ENCODE assay signal across 25 cellular contexts in the genomic region with DNA sequence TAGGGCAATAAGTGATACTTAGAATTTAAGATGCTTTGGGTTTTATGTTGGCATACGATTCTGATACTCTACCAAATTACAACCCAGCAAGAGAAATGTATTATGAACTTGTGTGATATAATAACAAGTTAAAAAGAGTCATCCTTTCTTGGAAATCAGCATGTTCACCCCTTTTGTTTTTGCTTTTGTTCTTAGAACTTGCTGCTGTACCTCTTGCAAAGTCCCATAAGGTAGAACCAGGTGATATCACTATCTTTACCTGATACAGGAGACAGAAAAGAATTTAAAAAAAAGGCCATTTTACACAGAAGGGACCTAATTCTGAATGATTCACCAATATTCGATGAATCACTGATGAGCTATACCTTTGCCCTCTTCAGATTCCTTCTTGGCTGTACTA.
"Had no signal": no experiment of that assay in that cellular context is flagged by ENCODE, and none has a peak within 500 bp of the region (broad histone marks: within the 10 kb centered on the region; RNA-seq: fewer than 3 reads in every experiment).

No MANE protein-coding gene starts in this region.

- H3K4me1 ChIP-seq: colonic mucosa, esophagus squamous epithelium, gastroesophageal sphincter, heart left ventricle, left lung, lower lobe of right lung had no signal

- DNase-seq: colonic mucosa; cortex of kidney; effector CD8-positive, alpha-beta T cell; effector memory CD8-positive, alpha-beta T cell; endodermal cell; erythroblast; esophagus squamous epithelium; foreskin fibroblast; heart left ventricle; hypothalamus; immature natural killer cell; islet precursor cell; kidney; kidney glomerular epithelial cell; left cardiac atrium; left lung; left ventricle myocardium superior; lower lobe of right lung; mesenchymal stem cell; mucosa of descending colon; naive thymus-derived CD4-positive, alpha-beta T cell had no signal

- ATAC-seq: effector memory CD8-positive, alpha-beta T cell; esophagus mucosa; gastroesophageal sphincter; heart left ventricle; left cardiac atrium; left lung; left ventricle myocardium superior; lower lobe of right lung; mucosa of descending colon; naive thymus-derived CD4-positive, alpha-beta T cell had no signal

- H3K27me3 ChIP-seq: colonic mucosa, esophagus squamous epithelium, gastroesophageal sphincter, heart left ventricle, hepatocyte, left lung had no signal

- H3K27ac ChIP-seq: colonic mucosa, epithelial cell of prostate, esophagus squamous epithelium, gastroesophageal sphincter, heart left ventricle, hepatocyte, left lung, lower lobe of right lung had no signal
